Comparison of ENCODE assay signal across 1 cellular context in genomic region chr10:70797840-70798239, GRCh38.
A peak's percentile ranks its signal among the peaks of the same experiment; 100 is the strongest.
TF ChIP-seq lines count a peak whose summit lies in the region.

No MANE protein-coding gene starts in this region.

TF ChIP-seq in K562, 482 proteins besides CTCF, POLR2A, EP300 and RAD21 (continued from another document):
- TF ChIP-seq ZNF589 (CRISPR knock-in tag; IDR thresholded peaks at IDR 0.05; ENCODE audit: low read depth) (0 out of 2 replicates have a peak, but pooled peaks have one; percentile 38), ZNF592 (IDR thresholded peaks at IDR 0.05) (peak; percentile 54; the same call in 1 of the 2 replicates), C11orf30 (IDR thresholded peaks at IDR 0.05; ENCODE audit: low read depth) (peak; percentile 91), HDAC8 (tag; IDR thresholded peaks at IDR 0.05) (no peak), MAFK (IDR thresholded peaks at IDR 0.05; ENCODE audit: low read length) (peak; percentile 50; the same call in 1 of the 2 replicates), ZNF253 (CRISPR knock-in tag; conservative IDR thresholded peaks at IDR 0.05) (no peak), CXXC5 (CRISPR knock-in tag; IDR thresholded peaks at IDR 0.05) (0 out of 2 replicates have a peak, but pooled peaks have one; percentile 21), ARID1B (IDR thresholded peaks at IDR 0.05) (peak; percentile 32; the same call in 1 of the 2 replicates), MAZ (CRISPR knock-in tag; conservative IDR thresholded peaks at IDR 0.05 in 1 of 2, IDR thresholded peaks at IDR 0.05 in 1 of 2) (0 out of 4 replicates have a peak, but pooled peaks of 1 of the 2 experiments have one; percentile 22), DPF2 (IDR thresholded peaks at IDR 0.05) (peak; percentile 60; the same call in 1 of the 2 replicates), JUN (IDR thresholded peaks at IDR 0.05; ENCODE audit: borderline replicate concordance, low read depth, low read length) (no peak), JUN (CRISPR knock-in tag; IDR thresholded peaks at IDR 0.05; ENCODE audit: borderline replicate concordance) (no peak), NFE2L1 (tag; IDR thresholded peaks at IDR 0.05; ENCODE audit: borderline replicate concordance, low read depth) (peak; percentile 57; the same call in 1 of the 2 replicates), NFIC (IDR thresholded peaks at IDR 0.05) (no peak), SMARCA4 (IDR thresholded peaks at IDR 0.05) (0 out of 2 replicates have a peak, but pooled peaks have one; percentile 38), RNF2 (IDR thresholded peaks at IDR 0.05) (no peak), NFE2 (IDR thresholded peaks at IDR 0.05; ENCODE audit: low read depth) (peak; percentile 96), ATF7 (IDR thresholded peaks at IDR 0.05) (0 out of 2 replicates have a peak, but pooled peaks have one; percentile 17), ZNF316 (IDR thresholded peaks at IDR 0.05) (peak; percentile 89), HNRNPH1 (optimal IDR thresholded peaks at IDR 0.05; ENCODE audit: low read depth, low read length) (no peak), MAFG (tag; conservative IDR thresholded peaks at IDR 0.05) (peak; percentile 89)
- TF ChIP-seq, protein P1, sequence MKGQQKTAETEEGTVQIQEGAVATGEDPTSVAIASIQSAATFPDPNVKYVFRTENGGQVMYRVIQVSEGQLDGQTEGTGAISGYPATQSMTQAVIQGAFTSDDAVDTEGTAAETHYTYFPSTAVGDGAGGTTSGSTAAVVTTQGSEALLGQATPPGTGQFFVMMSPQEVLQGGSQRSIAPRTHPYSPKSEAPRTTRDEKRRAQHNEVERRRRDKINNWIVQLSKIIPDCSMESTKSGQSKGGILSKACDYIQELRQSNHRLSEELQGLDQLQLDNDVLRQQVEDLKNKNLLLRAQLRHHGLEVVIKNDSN (CRISPR knock-in tag; IDR thresholded peaks at IDR 0.05) = 0 out of 2 replicates have a peak, but pooled peaks have one; percentile 28
TF ChIP-seq in K562: peak in this region for 18.
